In genomic region chr11:66996609-66997273, GRCh38 we compare ENCODE assay signal across 17 cellular contexts. TPM values are rescaled to one million over a fixed set of nuclear protein-coding genes. Genes with fewer than 3 reads are reported as not detected.
DNase-seq lines count a peak whose midpoint lies in the region; ATAC-seq, FAIRE-seq and TF ChIP-seq lines count a peak whose summit lies in the region.
"Had no signal": no experiment of that assay in that cellular context is flagged by ENCODE, and none has a peak within 500 bp of the region (broad histone marks: within the 10 kb centered on the region; RNA-seq: fewer than 3 reads in every experiment).

No MANE protein-coding gene starts in this region.

- peaks cover 12% of the 10 kb centered on the region for H3K9me1 ChIP-seq in IMR-90 (ENCODE audit: insufficient read depth, low read length)

- H4K5ac ChIP-seq in IMR-90 (ENCODE audit: low read depth, low read length): peak overlapping the region; percentile 29; the same call in 1 of the 2 replicates
- no peak overlapping the region for H4K5ac ChIP-seq in mesendoderm (ENCODE audit: low read length)

- H4K8ac ChIP-seq in IMR-90 (ENCODE audit: low read depth in 2 of 2, low read length in 2 of 2): peak overlapping the region; percentile 56 to 85; a peak in 2 of 4 replicates
- H4K8ac ChIP-seq in mesendoderm (ENCODE audit: low read depth, low read length): no peak overlapping the region

- in situ Hi-C loops in IMR-90 (cut with MboI; ENCODE audit: low sequenced_read_pairs): no loop called here

- H2AK5ac ChIP-seq in IMR-90 (ENCODE audit: low read depth, low read length): peak overlapping the region; percentile 91
- no peak overlapping the region for H2AK5ac ChIP-seq in mesendoderm (ENCODE audit: low read length)

- H3K27ac ChIP-seq in IMR-90 (ENCODE audit: insufficient read depth, low read length) (no peak overlapping the region), fibroblast of lung (ENCODE audit: insufficient read depth, low read length) (no peak overlapping the region), mesendoderm (ENCODE audit: low read depth, low read length) (no peak overlapping the region)
- H3K27ac ChIP-seq: C4-2B had no signal

- POLR2A ChIA-PET in IMR-90 (lab: Charles Lee; ENCODE audit: unreplicated experiment): interaction anchor here (0.6 kb wide), 1 partner anchor 1423 kb away, joined by 3 read pairs; no protein-coding TSS in a partner anchor

- no peak overlapping the region for H3K4me2 ChIP-seq in IMR-90 (ENCODE audit: low read depth, low read length)
- H3K4me2 ChIP-seq in fibroblast of lung (ENCODE audit: extremely low read depth, insufficient read depth, low read length): no peak overlapping the region
- no peak overlapping the region for H3K4me2 ChIP-seq in mesendoderm (ENCODE audit: low read length)

- H3K23ac ChIP-seq in IMR-90 (ENCODE audit: low read depth, low read length): peak overlapping the region; percentile 62
- no peak overlapping the region for H3K23ac ChIP-seq in mesendoderm (ENCODE audit: low read length)

- H3K56ac ChIP-seq in IMR-90 (ENCODE audit: extremely low read depth, insufficient read depth, low read length) (no peak overlapping the region), mesendoderm (ENCODE audit: low read length) (no peak overlapping the region)

- 0 out of 2 replicates have a peak overlapping the region, but pooled peaks have one; percentile 47 for H3K18ac ChIP-seq in IMR-90 (ENCODE audit: low read depth, low read length)
- H3K18ac ChIP-seq in mesendoderm (ENCODE audit: low read length): no peak overlapping the region

- FAIRE-seq in GM12891 (lab: Jason Lieb, UNC): no peak

- ATAC-seq in IMR-90 (ENCODE audit: low read depth) (peak; percentile 97), HG03196 (IDR thresholded peaks at IDR 0.05; ENCODE audit: unreplicated experiment) (no peak)
- no peak for ATAC-seq in stimulated activated memory B cell treated with anti-CD40 and anti-IgM and Interleukin-4, amounts not matched to agents 10 μg/mL and 1 μg/mL and 100 μg/mL, for 72 hours
- ATAC-seq: stimulated activated naive CD8-positive, alpha-beta T cell treated with anti-CD3 and anti-CD28 coated beads, Interleukin-15, Interleukin-2, amounts not matched to agents 100 U/mL and 50 U/mL, for 24 hours had no signal

- H3K36me3 Mint-ChIP-seq in stimulated activated memory B cell treated with anti-CD40 and anti-IgM and Interleukin-4, amounts not matched to agents 10 μg/mL and 1 μg/mL and 100 μg/mL, for 72 hours: no peaks in the 10 kb centered on the region

- H3K9me3 Mint-ChIP-seq in stimulated activated memory B cell treated with anti-CD40 and anti-IgM and Interleukin-4, amounts not matched to agents 10 μg/mL and 1 μg/mL and 100 μg/mL, for 72 hours: no peaks in the 10 kb centered on the region
- H3K9me3 Mint-ChIP-seq: activated CD4-positive, alpha-beta T cell treated with anti-CD3 and anti-CD28 coated beads, Interleukin-2, amount 10 ng/mL, durations not matched to agents 7 days and 5 days; activated T-helper 1 cell treated with anti-CD3 and anti-CD28 coated beads, Interleukin-12 subunit alpha, Interleukin-12 subunit beta, Interleukin-2, Interleukin-4 antibody, amounts not matched to agents 30 ng/mL and 10 ng/mL and 1 ng/mL, durations not matched to agents 14 hours and 24 hours and 36 hours had no signal

- H3K79me1 ChIP-seq in IMR-90 (ENCODE audit: low read depth in 1 of 2, low read length in 2 of 2) (no peaks in the 10 kb centered on the region), mesendoderm (ENCODE audit: low read length) (no peaks in the 10 kb centered on the region)

- H2BK15ac ChIP-seq in IMR-90 (ENCODE audit: low read depth, low read length) (peak overlapping the region; percentile 90; the same call in 1 of the 3 replicates), mesendoderm (replicated peaks; ENCODE audit: low read depth) (no peak overlapping the region)

- H4K20me1 ChIP-seq in IMR-90 (ENCODE audit: insufficient read depth, low read length) (no peaks in the 10 kb centered on the region), fibroblast of lung (ENCODE audit: control insufficient read depth, extremely low read depth, insufficient read depth, low read length) (no peaks in the 10 kb centered on the region)

- DNase-seq in AG08395 (ENCODE audit: low spot score) (peak; percentile 59), IMR-90 (peak; percentile 76), fibroblast of lung (ENCODE audit: low read depth in 2 of 2) (peak; percentile 20 to 80), mesendoderm (peak; percentile 18), GM12891 (ENCODE audit: insufficient read length, low spot score) (no peak), HK-2 (ENCODE audit: unreplicated experiment) (no peak)
- DNase-seq: activated CD4-positive, alpha-beta T cell treated with anti-CD3 and anti-CD28 coated beads, Interleukin-2, amount 10 ng/mL, durations not matched to agents 7 days and 5 days; caudate nucleus; midbrain; NCI-H2107; stimulated activated CD4-positive, alpha-beta T cell treated with anti-CD3 and anti-CD28 coated beads, Interleukin-4, amount 100 ng/mL, for 24 hours; stimulated activated naive CD8-positive, alpha-beta T cell treated with anti-CD3 and anti-CD28 coated beads, Interleukin-15, Interleukin-2, amounts not matched to agents 100 U/mL and 50 U/mL, for 24 hours had no signal

- no peak for TF ChIP-seq RAD21 in IMR-90 (IDR thresholded peaks at IDR 0.05; ENCODE audit: low read length)

- peak overlapping the region; percentile 94 for H2BK20ac ChIP-seq in IMR-90 (ENCODE audit: low read depth, low read length)

- H3K4me1 ChIP-seq in IMR-90 (ENCODE audit: control insufficient read depth, insufficient read depth, low read length) (peaks cover 8% of the 10 kb centered on the region), fibroblast of lung (ENCODE audit: control insufficient read depth, extremely low read depth, insufficient read depth, low read length) (no peaks in the 10 kb centered on the region), mesendoderm (ENCODE audit: control insufficient read depth, low read depth, low read length) (no peaks in the 10 kb centered on the region)

- H3K9ac ChIP-seq in IMR-90 (ENCODE audit: low read depth, low read length) (no peak overlapping the region), fibroblast of lung (ENCODE audit: insufficient read depth, low read length) (no peak overlapping the region), mesendoderm (ENCODE audit: low read length) (no peak overlapping the region)

- dilution Hi-C loops in IMR-90 (cut with HindIII; ENCODE audit: low sequenced_read_pairs, unreplicated experiment): no loop called here

- H3K4ac ChIP-seq in IMR-90 (ENCODE audit: low read depth, low read length) (peak overlapping the region; percentile 91), mesendoderm (ENCODE audit: low read depth, low read length) (no peak overlapping the region)

- H3K14ac ChIP-seq in IMR-90 (replicated peaks; ENCODE audit: low read depth, low read length): peak overlapping the region; percentile 80; the same call in 1 of the 2 replicates

- no peak for TF ChIP-seq POLR2A in IMR-90 (IDR thresholded peaks at IDR 0.05; ENCODE audit: low read depth, low read length)
- no peak for TF ChIP-seq POLR2A in GM12891 (IDR thresholded peaks at IDR 0.05; ENCODE audit: low read depth, low read length)

- H2AFZ ChIP-seq in IMR-90 (replicated peaks; ENCODE audit: low read length, poor library complexity): peak overlapping the region; percentile 38
- H2AFZ ChIP-seq in fibroblast of lung (ENCODE audit: low read length): no peak overlapping the region

- no CpG with 5 or more reads among the region's 8 CpGs for WGBS in IMR-90 (ENCODE audit: extremely low coverage in 2 of 2, insufficient read length in 1 of 2), 2 experiments
- WGBS in mesendoderm (ENCODE audit: extremely low coverage, insufficient coverage, low lambda C conversion rate): no CpG with 5 or more reads among the region's 8 CpGs

- H3K4me3 Mint-ChIP-seq in stimulated activated memory B cell treated with anti-CD40 and anti-IgM and Interleukin-4, amounts not matched to agents 10 μg/mL and 1 μg/mL and 100 μg/mL, for 72 hours: no peak overlapping the region
- H3K4me3 Mint-ChIP-seq: activated CD4-positive, alpha-beta T cell treated with anti-CD3 and anti-CD28 coated beads, Interleukin-2, amount 10 ng/mL, durations not matched to agents 7 days and 5 days; activated T-helper 1 cell treated with anti-CD3 and anti-CD28 coated beads, Interleukin-12 subunit alpha, Interleukin-12 subunit beta, Interleukin-2, Interleukin-4 antibody, amounts not matched to agents 30 ng/mL and 10 ng/mL and 1 ng/mL, durations not matched to agents 14 hours and 24 hours and 36 hours had no signal

- intact Hi-C loops in IMR-90 (cut with micrococcal nuclease): no loop called here

- no peak overlapping the region for H3K27ac Mint-ChIP-seq in stimulated activated memory B cell treated with anti-CD40 and anti-IgM and Interleukin-4, amounts not matched to agents 10 μg/mL and 1 μg/mL and 100 μg/mL, for 72 hours
- H3K27ac Mint-ChIP-seq: activated CD4-positive, alpha-beta T cell treated with anti-CD3 and anti-CD28 coated beads, Interleukin-2, amount 10 ng/mL, durations not matched to agents 7 days and 5 days; activated T-helper 1 cell treated with anti-CD3 and anti-CD28 coated beads, Interleukin-12 subunit alpha, Interleukin-12 subunit beta, Interleukin-2, Interleukin-4 antibody, amounts not matched to agents 30 ng/mL and 10 ng/mL and 1 ng/mL, durations not matched to agents 14 hours and 24 hours and 36 hours had no signal

- H3K36me3 ChIP-seq in IMR-90 (ENCODE audit: control insufficient read depth, insufficient read depth, low read length) (no peaks in the 10 kb centered on the region), fibroblast of lung (ENCODE audit: control insufficient read depth, insufficient read depth, low read length) (no peaks in the 10 kb centered on the region), mesendoderm (ENCODE audit: control insufficient read depth, insufficient read depth, low read length) (no peaks in the 10 kb centered on the region)

- no peaks in the 10 kb centered on the region for H3K4me1 Mint-ChIP-seq in stimulated activated memory B cell treated with anti-CD40 and anti-IgM and Interleukin-4, amounts not matched to agents 10 μg/mL and 1 μg/mL and 100 μg/mL, for 72 hours
- H3K4me1 Mint-ChIP-seq: activated CD4-positive, alpha-beta T cell treated with anti-CD3 and anti-CD28 coated beads, Interleukin-2, amount 10 ng/mL, durations not matched to agents 7 days and 5 days had no signal

- H2BK5ac ChIP-seq in IMR-90 (ENCODE audit: low read depth, low read length, poor library complexity, severe bottlenecking): peak overlapping the region; percentile 9
- no peak overlapping the region for H2BK5ac ChIP-seq in mesendoderm (ENCODE audit: low read length)

- H2AK9ac ChIP-seq in IMR-90 (replicated peaks; ENCODE audit: low read depth, low read length, poor library complexity): peak overlapping the region; percentile 67

- no peaks in the 10 kb centered on the region for H3K27me3 ChIP-seq in IMR-90 (ENCODE audit: control insufficient read depth, insufficient read depth, low read length)
- H3K27me3 ChIP-seq in fibroblast of lung (ENCODE audit: control insufficient read depth, insufficient read depth, low read length): no peaks in the 10 kb centered on the region
- H3K27me3 ChIP-seq in mesendoderm (ENCODE audit: insufficient read depth, low read length, poor library complexity): no peaks in the 10 kb centered on the region

- H3K79me2 ChIP-seq in fibroblast of lung (ENCODE audit: control insufficient read depth, insufficient read depth, low read length) (no peaks in the 10 kb centered on the region), mesendoderm (ENCODE audit: control insufficient read depth, insufficient read depth, low read length) (no peaks in the 10 kb centered on the region)

- TF ChIP-seq CTCF in IMR-90 (conservative IDR thresholded peaks at IDR 0.05; ENCODE audit: low read depth, low read length): no peak
- TF ChIP-seq CTCF in fibroblast of lung (conservative IDR thresholded peaks at IDR 0.05 in 1 of 2, IDR thresholded peaks at IDR 0.05 in 1 of 2; ENCODE audit: low read depth in 1 of 2, low read length in 2 of 2): no peak

- peaks cover 39% of the 10 kb centered on the region for H3K27me3 Mint-ChIP-seq in stimulated activated memory B cell treated with anti-CD40 and anti-IgM and Interleukin-4, amounts not matched to agents 10 μg/mL and 1 μg/mL and 100 μg/mL, for 72 hours

- CTCF ChIA-PET in IMR-90 (lab: Yijun Ruan, JAX): no interaction called here

- no peaks in the 10 kb centered on the region for H3K9me3 ChIP-seq in IMR-90 (ENCODE audit: control insufficient read depth, insufficient read depth, low read length)
- H3K9me3 ChIP-seq in fibroblast of lung (ENCODE audit: control insufficient read depth, insufficient read depth, low read depth, low read length): no peaks in the 10 kb centered on the region

- peak overlapping the region; percentile 94 for H4K91ac ChIP-seq in IMR-90 (ENCODE audit: insufficient read depth, low read depth, low read length)

- H3K4me3 ChIP-seq in IMR-90 (ENCODE audit: insufficient read depth, low read depth, low read length) (no peak overlapping the region), fibroblast of lung (replicated peaks in 1 of 4; ENCODE audit: control extremely low read depth in 1 of 4, insufficient read depth in 1 of 4, low read depth in 3 of 4, low read length in 4 of 4) (no peak overlapping the region), mesendoderm (ENCODE audit: low read length) (no peak overlapping the region)

- peak overlapping the region; percentile 89 for H2BK120ac ChIP-seq in IMR-90 (ENCODE audit: low read depth, low read length)
- H2BK120ac ChIP-seq in mesendoderm (ENCODE audit: low read depth, low read length): no peak overlapping the region

- no TSS peak for BruUV-seq in IMR-90 (replicated peaks; lab: Mats Ljungman, UMichigan)

RNA-seq across cellular contexts. Expression of gene C11orf86, which starts 21.6 kb away (rescaled TPM):
- total RNA-seq in IMR-90 (2012; rRNA removed): not detected in 2 replicates
- polyA plus RNA-seq in IMR-90 (2012; rRNA removed): not detected in 2 replicates
- polyA plus RNA-seq in IMR-90 (2012; cell fraction: cytosol; rRNA removed): 0.04 TPM in 1 of 2 replicates, not detected in the other
- polyA plus RNA-seq in IMR-90 (2012; cell fraction: nucleus; rRNA removed; ENCODE audit: low replicate concordance): 0.06 and 0.07 TPM in 2 replicates
- not detected in 2 replicates for total RNA-seq in fibroblast of lung
- polyA plus RNA-seq in fibroblast of lung: not detected in 2 replicates
- not detected in 2 replicates for polyA plus RNA-seq in fibroblast of lung (2012)
- not detected in 2 replicates for polyA minus RNA-seq in fibroblast of lung (ENCODE audit: low replicate concordance)
- polyA plus RNA-seq in mesendoderm (2013, experiment 1 of 2): 0.10 TPM
- 0.10 TPM for polyA plus RNA-seq in mesendoderm (2013, experiment 2 of 2)
- not detected for polyA plus RNA-seq in GM12891 (2012; ENCODE audit: low read depth, missing spikeins)
- total RNA-seq: activated CD4-positive, alpha-beta T cell treated with anti-CD3 and anti-CD28 coated beads, Interleukin-2, amount 10 ng/mL, durations not matched to agents 7 days and 5 days; activated T-helper 1 cell treated with anti-CD3 and anti-CD28 coated beads, Interleukin-12 subunit alpha, Interleukin-12 subunit beta, Interleukin-2, Interleukin-4 antibody, amounts not matched to agents 30 ng/mL and 10 ng/mL and 1 ng/mL, durations not matched to agents 14 hours and 24 hours and 36 hours; OCI-LY7 had no signal

RNA-seq across cellular contexts. Expression of gene SYT12, which starts 26.2 kb away (rescaled TPM):
- total RNA-seq in IMR-90 (2012; rRNA removed) (0.54 and 0.56 TPM in 2 replicates), fibroblast of lung (under 0.01 and 0.26 TPM in 2 replicates)
- polyA plus RNA-seq in IMR-90 (2012; rRNA removed) (0.65 and 0.74 TPM in 2 replicates), fibroblast of lung (0.07 TPM in 1 of 2 replicates, not detected in the other)
- polyA plus RNA-seq in IMR-90 (2012; cell fraction: cytosol; rRNA removed): 0.53 and 0.81 TPM in 2 replicates
- 1.4 and 1.6 TPM in 2 replicates for polyA plus RNA-seq in IMR-90 (2012; cell fraction: nucleus; rRNA removed; ENCODE audit: low replicate concordance)
- 0.21 TPM in 1 of 2 replicates, not detected in the other for polyA plus RNA-seq in fibroblast of lung (2012)
- polyA minus RNA-seq in fibroblast of lung (ENCODE audit: low replicate concordance): 0.12 and 0.15 TPM in 2 replicates
- 0.37 TPM for polyA plus RNA-seq in mesendoderm (2013, experiment 1 of 2)
- polyA plus RNA-seq in mesendoderm (2013, experiment 2 of 2): 0.34 TPM
- polyA plus RNA-seq in GM12891 (2012; ENCODE audit: low read depth, missing spikeins): 0.46 TPM
- total RNA-seq: activated CD4-positive, alpha-beta T cell treated with anti-CD3 and anti-CD28 coated beads, Interleukin-2, amount 10 ng/mL, durations not matched to agents 7 days and 5 days; activated T-helper 1 cell treated with anti-CD3 and anti-CD28 coated beads, Interleukin-12 subunit alpha, Interleukin-12 subunit beta, Interleukin-2, Interleukin-4 antibody, amounts not matched to agents 30 ng/mL and 10 ng/mL and 1 ng/mL, durations not matched to agents 14 hours and 24 hours and 36 hours had no signal

RNA-seq across cellular contexts. Expression of gene PC, which starts 38.6 kb away (rescaled TPM):
- total RNA-seq in IMR-90 (2012; rRNA removed) (9.7 and 13.6 TPM in 2 replicates), fibroblast of lung (10.3 and 22.8 TPM in 2 replicates)
- polyA plus RNA-seq in IMR-90 (2012; rRNA removed) (15.7 and 20.9 TPM in 2 replicates), fibroblast of lung (5.1 and 8.2 TPM in 2 replicates)
- polyA plus RNA-seq in IMR-90 (2012; cell fraction: cytosol; rRNA removed): 15.5 and 27.2 TPM in 2 replicates
- polyA plus RNA-seq in IMR-90 (2012; cell fraction: nucleus; rRNA removed; ENCODE audit: low replicate concordance): 65.9 and 77.6 TPM in 2 replicates
- polyA plus RNA-seq in fibroblast of lung (2012): 9.3 and 20.8 TPM in 2 replicates
- polyA minus RNA-seq in fibroblast of lung (ENCODE audit: low replicate concordance): 13.5 and 48.6 TPM in 2 replicates
- 4.0 TPM for polyA plus RNA-seq in mesendoderm (2013, experiment 1 of 2)
- polyA plus RNA-seq in mesendoderm (2013, experiment 2 of 2): 3.8 TPM
- polyA plus RNA-seq in GM12891 (2012; ENCODE audit: low read depth, missing spikeins): 5.2 TPM

RNA-seq across cellular contexts. Expression of gene RHOD, which starts 59.9 kb away (rescaled TPM):
- 4.7 and 5.3 TPM in 2 replicates for total RNA-seq in IMR-90 (2012; rRNA removed)
- polyA plus RNA-seq in IMR-90 (2012; rRNA removed): 10.9 and 13.4 TPM in 2 replicates
- 17.8 and 23.1 TPM in 2 replicates for polyA plus RNA-seq in IMR-90 (2012; cell fraction: cytosol; rRNA removed)
- 5.5 and 8.8 TPM in 2 replicates for polyA plus RNA-seq in IMR-90 (2012; cell fraction: nucleus; rRNA removed; ENCODE audit: low replicate concordance)
- 12.9 and 13.4 TPM in 2 replicates for total RNA-seq in fibroblast of lung
- polyA plus RNA-seq in fibroblast of lung: 4.7 and 11.6 TPM in 2 replicates
- polyA plus RNA-seq in fibroblast of lung (2012): 9.1 and 22.5 TPM in 2 replicates
- 14.6 and 25.9 TPM in 2 replicates for polyA minus RNA-seq in fibroblast of lung (ENCODE audit: low replicate concordance)
- 7.9 TPM for polyA plus RNA-seq in mesendoderm (2013, experiment 1 of 2)
- 8.5 TPM for polyA plus RNA-seq in mesendoderm (2013, experiment 2 of 2)
- 0.18 TPM for polyA plus RNA-seq in GM12891 (2012; ENCODE audit: low read depth, missing spikeins)
- total RNA-seq: OCI-LY7 had no signal

Comparison
In these comparisons a context has a peak if more than half of its experiments do, and no peak if none do; other contexts are left out.
1. DNase-seq: peak in AG08395 (single experiment), IMR-90 (single experiment), fibroblast of lung (2 of 2) and mesendoderm (single experiment); none in GM12891 (single experiment) and HK-2 (single experiment).